ENCODE assay signal across 11 cellular contexts in genomic region chr20:2820896-2821869, GRCh38. TPM values are rescaled to one million over a fixed set of nuclear protein-coding genes. Genes with fewer than 3 reads are reported as not detected.
DNase-seq lines count a peak whose midpoint lies in the region; ATAC-seq and TF ChIP-seq lines count a peak whose summit lies in the region.
"Had no signal": no experiment of that assay in that cellular context is flagged by ENCODE, and none has a peak within 500 bp of the region (broad histone marks: within the 10 kb centered on the region; RNA-seq: fewer than 3 reads in every experiment).

No MANE protein-coding gene starts in this region.

- no peaks in the 10 kb centered on the region for H3K9me3 Mint-ChIP-seq in activated CD4-positive, alpha-beta T cell treated with anti-CD3 and anti-CD28 coated beads, Interleukin-2, amount 10 ng/mL, durations not matched to agents 7 days and 5 days
- H3K9me3 Mint-ChIP-seq in stimulated activated effector memory CD8-positive, alpha-beta T cell treated with anti-CD3 and anti-CD28 coated beads, Interleukin-12 subunit alpha, Interleukin-12 subunit beta, amount 100 ng/mL, for 72 hours = no peaks in the 10 kb centered on the region

- H3K27ac ChIP-seq in iPS-20b (ENCODE audit: low read length) = no peak overlapping the region
- H3K27ac ChIP-seq in PC-3 (ENCODE audit: low read length) = no peak overlapping the region

- H3K9me3 ChIP-seq in T-helper 17 cell (ENCODE audit: control insufficient read depth, low read length, poor library complexity, severe bottlenecking) (no peaks in the 10 kb centered on the region), iPS-20b (ENCODE audit: insufficient read depth, low read depth, low read length) (no peaks in the 10 kb centered on the region), PC-3 (ENCODE audit: low read length) (no peaks in the 10 kb centered on the region)

- H3K79me2 ChIP-seq in PC-3 (ENCODE audit: low read length) = no peaks in the 10 kb centered on the region

- H2AFZ ChIP-seq in PC-3 (ENCODE audit: low read length) = no peak overlapping the region

- H3K9ac ChIP-seq in iPS-20b (ENCODE audit: low read depth, low read length) (no peak overlapping the region), PC-3 (ENCODE audit: low read length) (no peak overlapping the region)

- H3K9me2 ChIP-seq in PC-3 (replicated peaks; ENCODE audit: low read length) = no peaks in the 10 kb centered on the region

- H3K4me1 Mint-ChIP-seq in activated CD4-positive, alpha-beta T cell treated with anti-CD3 and anti-CD28 coated beads, Interleukin-2, amount 10 ng/mL, durations not matched to agents 7 days and 5 days = peaks cover 24% of the 10 kb centered on the region
- peaks cover 24% of the 10 kb centered on the region for H3K4me1 Mint-ChIP-seq in T-helper 17 cell
- peaks cover 34% of the 10 kb centered on the region for H3K4me1 Mint-ChIP-seq in stimulated activated effector memory CD8-positive, alpha-beta T cell treated with anti-CD3 and anti-CD28 coated beads, Interleukin-12 subunit alpha, Interleukin-12 subunit beta, amount 100 ng/mL, for 72 hours

- H3K27me3 ChIP-seq in iPS-20b (ENCODE audit: insufficient read depth, low read length) (peaks cover 61% of the 10 kb centered on the region), PC-3 (ENCODE audit: low read length) (peaks cover 3% of the 10 kb centered on the region; the same call in 1 of the 2 replicates)

- peaks cover 4% of the 10 kb centered on the region for H3K36me3 Mint-ChIP-seq in activated CD4-positive, alpha-beta T cell treated with anti-CD3 and anti-CD28 coated beads, Interleukin-2, amount 10 ng/mL, durations not matched to agents 7 days and 5 days (ENCODE audit: low read depth)
- peaks cover 4% of the 10 kb centered on the region for H3K36me3 Mint-ChIP-seq in T-helper 17 cell (ENCODE audit: low read depth)
- peaks cover 5% of the 10 kb centered on the region for H3K36me3 Mint-ChIP-seq in stimulated activated effector memory CD8-positive, alpha-beta T cell treated with anti-CD3 and anti-CD28 coated beads, Interleukin-12 subunit alpha, Interleukin-12 subunit beta, amount 100 ng/mL, for 72 hours

- H3K4me1 ChIP-seq in iPS-20b (ENCODE audit: insufficient read depth, low read length) (peaks cover 6% of the 10 kb centered on the region), PC-3 (ENCODE audit: insufficient read depth, low read length) (no peaks in the 10 kb centered on the region)

- no peak for ATAC-seq in T-helper 17 cell
- peak; percentile 35 for ATAC-seq in stimulated activated effector memory CD8-positive, alpha-beta T cell treated with anti-CD3 and anti-CD28 coated beads, Interleukin-12 subunit alpha, Interleukin-12 subunit beta, amount 100 ng/mL, for 72 hours
- ATAC-seq in PC-3 = no peak

- no peaks in the 10 kb centered on the region for H4K20me1 ChIP-seq in PC-3 (ENCODE audit: low read length)

- H3K36me3 ChIP-seq in iPS-20b (ENCODE audit: insufficient read depth, low read depth, low read length) (no peaks in the 10 kb centered on the region), PC-3 (ENCODE audit: low read depth, low read length) (no peaks in the 10 kb centered on the region)

- peaks cover 42% of the 10 kb centered on the region for H3K27me3 Mint-ChIP-seq in activated CD4-positive, alpha-beta T cell treated with anti-CD3 and anti-CD28 coated beads, Interleukin-2, amount 10 ng/mL, durations not matched to agents 7 days and 5 days
- peaks cover 14% of the 10 kb centered on the region for H3K27me3 Mint-ChIP-seq in T-helper 17 cell

- no peak overlapping the region for H3K27ac Mint-ChIP-seq in activated CD4-positive, alpha-beta T cell treated with anti-CD3 and anti-CD28 coated beads, Interleukin-2, amount 10 ng/mL, durations not matched to agents 7 days and 5 days
- no peak overlapping the region for H3K27ac Mint-ChIP-seq in T-helper 17 cell
- H3K27ac Mint-ChIP-seq in stimulated activated effector memory CD8-positive, alpha-beta T cell treated with anti-CD3 and anti-CD28 coated beads, Interleukin-12 subunit alpha, Interleukin-12 subunit beta, amount 100 ng/mL, for 72 hours = no peak overlapping the region

- intact Hi-C loops in PC-3 (cut with micrococcal nuclease) = no loop called here

- H3F3A ChIP-seq in PC-3 (ENCODE audit: low read length, unreplicated experiment) = no peaks in the 10 kb centered on the region

- no TSS peak for BruUV-seq in PC-3 (replicated peaks; lab: Mats Ljungman, UMichigan)

- no peak for DNase-seq in activated CD4-positive, alpha-beta T cell treated with anti-CD3 and anti-CD28 coated beads, Interleukin-2, amount 10 ng/mL, durations not matched to agents 7 days and 5 days
- no peak for DNase-seq in activated CD4-positive, alpha-beta T cell treated with anti-CD3 and anti-CD28 coated beads, Interleukin-2, amount 50 U/mL, for 1 hour
- no peak for DNase-seq in T-helper 17 cell
- DNase-seq in stimulated activated effector memory CD8-positive, alpha-beta T cell treated with anti-CD3 and anti-CD28 coated beads, Interleukin-12 subunit alpha, Interleukin-12 subunit beta, amount 100 ng/mL, for 72 hours (ENCODE audit: low spot score in 2 of 2) = no peak
- no peak for DNase-seq in NCI-H2171 treated with DMSO at 0.1 percent for 48 hours (lab: John Stamatoyannopoulos, UW)
- DNase-seq in NCI-H146 treated with DMSO at 0.1 percent for 48 hours (lab: John Stamatoyannopoulos, UW; ENCODE audit: unreplicated experiment) = no peak
- DNase-seq in PC-3 = no peak
- DNase-seq: NCI-H446 treated with DMSO at 0.1 percent for 48 hours had no signal

- H3K4me3 Mint-ChIP-seq in activated CD4-positive, alpha-beta T cell treated with anti-CD3 and anti-CD28 coated beads, Interleukin-2, amount 10 ng/mL, durations not matched to agents 7 days and 5 days = peak overlapping the region; percentile 34
- H3K4me3 Mint-ChIP-seq in T-helper 17 cell = peak overlapping the region; percentile 89
- peak overlapping the region; percentile 22 for H3K4me3 Mint-ChIP-seq in stimulated activated effector memory CD8-positive, alpha-beta T cell treated with anti-CD3 and anti-CD28 coated beads, Interleukin-12 subunit alpha, Interleukin-12 subunit beta, amount 100 ng/mL, for 72 hours

- TF ChIP-seq CTCF in PC-3 (conservative IDR thresholded peaks at IDR 0.05; ENCODE audit: low read depth, low read length) = no peak

- POLR2A ChIA-PET in activated CD4-positive, alpha-beta T cell treated with anti-CD3 and anti-CD28 coated beads, Interleukin-2, amount 10 ng/mL, durations not matched to agents 7 days and 5 days (lab: Charles Lee) = no interaction called here
- POLR2A ChIA-PET in PC-3 (lab: Charles Lee; ENCODE audit: unreplicated experiment) = interaction anchor here (0.7 kb wide), 1 partner anchor 9 kb away, joined by 4 read pairs; no protein-coding TSS in a partner anchor

- H3K4me2 ChIP-seq in PC-3 (ENCODE audit: low read length) = no peak overlapping the region

- CTCF ChIA-PET in activated CD4-positive, alpha-beta T cell treated with anti-CD3 and anti-CD28 coated beads, Interleukin-2, amount 10 ng/mL, durations not matched to agents 7 days and 5 days (lab: Charles Lee) = no interaction called here
- CTCF ChIA-PET in PC-3 (lab: Charles Lee) = no interaction called here

- H3K4me3 ChIP-seq in iPS-20b (ENCODE audit: low read length) (peak overlapping the region; percentile 55; the same call in 1 of the 2 replicates), PC-3 (ENCODE audit: low read length) (no peak overlapping the region)
- H3K4me3 ChIP-seq: lung had no signal

RNA-seq across cellular contexts. Expression of gene TMEM239, which starts 5.0 kb away (rescaled TPM):
- total RNA-seq in activated CD4-positive, alpha-beta T cell treated with anti-CD3 and anti-CD28 coated beads, Interleukin-2, amount 10 ng/mL, durations not matched to agents 7 days and 5 days = not detected
- not detected for total RNA-seq in T-helper 17 cell
- total RNA-seq in PC-3 (2014; rRNA removed) = 0.04 TPM in 1 of 2 replicates, not detected in the other
- total RNA-seq: lung, urinary bladder had no signal

RNA-seq across cellular contexts. Expression of gene C20orf141, which starts 6.4 kb away (rescaled TPM):
- total RNA-seq in activated CD4-positive, alpha-beta T cell treated with anti-CD3 and anti-CD28 coated beads, Interleukin-2, amount 10 ng/mL, durations not matched to agents 7 days and 5 days = not detected
- not detected for total RNA-seq in T-helper 17 cell
- total RNA-seq in PC-3 (2014; rRNA removed) = not detected in 2 replicates
- total RNA-seq: lung, urinary bladder had no signal

RNA-seq across cellular contexts. Expression of gene PCED1A, which starts 19.3 kb away (rescaled TPM):
- total RNA-seq in activated CD4-positive, alpha-beta T cell treated with anti-CD3 and anti-CD28 coated beads, Interleukin-2, amount 10 ng/mL, durations not matched to agents 7 days and 5 days = 10 to 100 TPM; 22.6 to 23.9 TPM
- total RNA-seq in T-helper 17 cell (10 to 100 TPM; 45.8 to 47.0 TPM), PC-3 (2014; rRNA removed) (21.9 and 29.8 TPM in 2 replicates)

RNA-seq across cellular contexts. Expression of gene VPS16, which starts 19.4 kb away (rescaled TPM):
- 10 to 100 TPM; 49.7 to 54.9 TPM for total RNA-seq in activated CD4-positive, alpha-beta T cell treated with anti-CD3 and anti-CD28 coated beads, Interleukin-2, amount 10 ng/mL, durations not matched to agents 7 days and 5 days
- total RNA-seq in T-helper 17 cell = 10 to 100 TPM; 41.9 to 42.9 TPM
- 40.3 and 49.9 TPM in 2 replicates for total RNA-seq in PC-3 (2014; rRNA removed)

RNA-seq across cellular contexts. Expression of gene CPXM1, which starts 20.8 kb away (rescaled TPM):
- total RNA-seq in activated CD4-positive, alpha-beta T cell treated with anti-CD3 and anti-CD28 coated beads, Interleukin-2, amount 10 ng/mL, durations not matched to agents 7 days and 5 days = under 1 TPM in 1 of 2 experiments, not detected in 1; 0.12 TPM
- total RNA-seq in T-helper 17 cell (under 1 TPM; 0.12 to 0.23 TPM), PC-3 (2014; rRNA removed) (not detected in 2 replicates)

Comparison
In these comparisons a context has a peak if more than half of its experiments do, and no peak if none do; other contexts are left out.
1. H3K4me3 Mint-ChIP-seq: peak in every context shown above with its lines; median percentile 89 in T-helper 17 cell; 34 in activated CD4-positive, alpha-beta T cell treated with anti-CD3 and anti-CD28 coated beads, Interleukin-2, amount 10 ng/mL, durations not matched to agents 7 days and 5 days; 22 in stimulated activated effector memory CD8-positive, alpha-beta T cell treated with anti-CD3 and anti-CD28 coated beads, Interleukin-12 subunit alpha, Interleukin-12 subunit beta, amount 100 ng/mL, for 72 hours.